Comparison of ENCODE assay signal across 8 cellular contexts in genomic region chr2:112121682-112122254, GRCh38. TPM values are rescaled to one million over a fixed set of nuclear protein-coding genes. Genes with fewer than 3 reads are reported as not detected.
A peak's percentile ranks its signal among the peaks of the same experiment; 100 is the strongest.
DNase-seq lines count a peak whose midpoint lies in the region; ATAC-seq and TF ChIP-seq lines count a peak whose summit lies in the region.

No MANE protein-coding gene starts in this region.

- in situ Hi-C loops in GM13977 (cut with MboI; ENCODE audit: low pct_unique_long_range_greater_than_20kb, low sequenced_read_pairs, unreplicated experiment) = no loop called here

- H3K4me3 ChIP-seq in kidney epithelial cell (ENCODE audit: low read depth, low read length) = no peak overlapping the region

- TF ChIP-seq CTCF in C4-2B (conservative IDR thresholded peaks at IDR 0.05) = peak; percentile 72
- TF ChIP-seq CTCF in GM13977 (IDR thresholded peaks at IDR 0.05; ENCODE audit: extremely low read depth, insufficient read depth, missing control alignments) = peak; percentile 41
- peak; percentile 59 for TF ChIP-seq CTCF in kidney epithelial cell (IDR thresholded peaks at IDR 0.05; ENCODE audit: insufficient read depth, low read length, poor library complexity, severe bottlenecking)

- H3K27ac ChIP-seq in C4-2B = no peak overlapping the region

- no peaks in the 10 kb centered on the region for H3K27me3 ChIP-seq in kidney epithelial cell (ENCODE audit: control insufficient read depth, insufficient read depth, low read length)

- no peaks in the 10 kb centered on the region for H3K36me3 ChIP-seq in kidney epithelial cell (ENCODE audit: control insufficient read depth, insufficient read depth, low read length)

- ATAC-seq in HG03469 (IDR thresholded peaks at IDR 0.05; ENCODE audit: unreplicated experiment) = no peak

- DNase-seq in GM13977 (ENCODE audit: low spot score) (peak; percentile 29), NCI-H82 treated with DMSO at 0.1 percent for 48 hours (lab: John Stamatoyannopoulos, UW; ENCODE audit: unreplicated experiment) (peak; percentile 15), amniotic epithelial cell (ENCODE audit: low read depth) (peak; percentile 58), kidney epithelial cell (ENCODE audit: low read depth) (no peak), superior temporal gyrus (ENCODE audit: extremely low spot score) (peak; percentile 80), AG08396 (ENCODE audit: low spot score) (no peak)

RNA-seq across cellular contexts. Expression of gene FBLN7, which starts 16.4 kb away (rescaled TPM):
- 0.14 and 1.0 TPM in 2 replicates for total RNA-seq in kidney epithelial cell

Comparison
In these comparisons a context has a peak if more than half of its experiments do, and no peak if none do; other contexts are left out.
1. DNase-seq: peak in GM13977 (single experiment), NCI-H82 treated with DMSO at 0.1 percent for 48 hours (single experiment), amniotic epithelial cell (single experiment) and superior temporal gyrus (single experiment); none in kidney epithelial cell (single experiment) and AG08396 (single experiment).
2. Peak in every context shown above with its lines, with median percentiles within 50 percentile points of each other: CTCF ChIP-seq.